In genomic region chr13:37868691-37869505, GRCh38 we compare ENCODE assay signal across 8 cellular contexts. TPM values are rescaled to one million over a fixed set of nuclear protein-coding genes. Genes with fewer than 3 reads are reported as not detected.
A peak's percentile ranks its signal among the peaks of the same experiment; 100 is the strongest.
DNase-seq lines count a peak whose midpoint lies in the region; ATAC-seq and TF ChIP-seq lines count a peak whose summit lies in the region.

No MANE protein-coding gene starts in this region.

- TF ChIP-seq CTCF in mammary epithelial cell (conservative IDR thresholded peaks at IDR 0.05 in 1 of 2, IDR thresholded peaks at IDR 0.05 in 1 of 2; ENCODE audit: extremely low read depth in 1 of 2, insufficient read depth in 1 of 2, low read depth in 1 of 2, low read length in 2 of 2) (no peak), kidney epithelial cell (IDR thresholded peaks at IDR 0.05; ENCODE audit: insufficient read depth, low read length, poor library complexity, severe bottlenecking) (no peak), GM13977 (IDR thresholded peaks at IDR 0.05; ENCODE audit: extremely low read depth, insufficient read depth, missing control alignments) (no peak)

- H3K4me3 ChIP-seq in HUES64 (ENCODE audit: low read length) (peak overlapping the region; percentile 86), mammary epithelial cell (replicated peaks in 1 of 3; ENCODE audit: insufficient read depth in 1 of 3, low read depth in 2 of 3, low read length in 3 of 3) (peak overlapping the region; percentile 34 to 50 (median 48)), kidney epithelial cell (ENCODE audit: low read depth, low read length) (peak overlapping the region; percentile 53)

- H3K27ac Mint-ChIP-seq in stimulated activated memory B cell treated with anti-CD40 and anti-IgM and Interleukin-4, amounts not matched to agents 10 μg/mL and 1 μg/mL and 100 μg/mL, for 72 hours: no peak overlapping the region
- no peak overlapping the region for H3K27ac Mint-ChIP-seq in activated naive CD4-positive, alpha-beta T cell treated with anti-CD3 and anti-CD28 coated beads, Interleukin-2, amount 10 ng/mL, durations not matched to agents 7 days and 5 days

- no peaks in the 10 kb centered on the region for H3K36me3 Mint-ChIP-seq in stimulated activated memory B cell treated with anti-CD40 and anti-IgM and Interleukin-4, amounts not matched to agents 10 μg/mL and 1 μg/mL and 100 μg/mL, for 72 hours
- no peaks in the 10 kb centered on the region for H3K36me3 Mint-ChIP-seq in activated naive CD4-positive, alpha-beta T cell treated with anti-CD3 and anti-CD28 coated beads, Interleukin-2, amount 10 ng/mL, durations not matched to agents 7 days and 5 days

- H3K27me3 Mint-ChIP-seq in stimulated activated memory B cell treated with anti-CD40 and anti-IgM and Interleukin-4, amounts not matched to agents 10 μg/mL and 1 μg/mL and 100 μg/mL, for 72 hours: peaks cover 32% of the 10 kb centered on the region
- peaks cover 31% of the 10 kb centered on the region for H3K27me3 Mint-ChIP-seq in activated naive CD4-positive, alpha-beta T cell treated with anti-CD3 and anti-CD28 coated beads, Interleukin-2, amount 10 ng/mL, durations not matched to agents 7 days and 5 days

- in situ Hi-C loops in mammary epithelial cell (cut with MboI; ENCODE audit: low sequenced_read_pairs in 2 of 2): no loop called here
- in situ Hi-C loops in GM13977 (cut with MboI; ENCODE audit: low pct_unique_long_range_greater_than_20kb, low sequenced_read_pairs, unreplicated experiment): no loop called here

- no peaks in the 10 kb centered on the region for H3K9me3 ChIP-seq in HUES64 (ENCODE audit: insufficient read depth, low read depth, low read length)
- no peaks in the 10 kb centered on the region for H3K9me3 ChIP-seq in mammary epithelial cell (replicated peaks; ENCODE audit: insufficient read depth, low read length)

- no peaks in the 10 kb centered on the region for H4K20me1 ChIP-seq in mammary epithelial cell (ENCODE audit: insufficient read depth, low read length)

- peaks cover 6% of the 10 kb centered on the region for H3K4me1 Mint-ChIP-seq in stimulated activated memory B cell treated with anti-CD40 and anti-IgM and Interleukin-4, amounts not matched to agents 10 μg/mL and 1 μg/mL and 100 μg/mL, for 72 hours
- H3K4me1 Mint-ChIP-seq in activated naive CD4-positive, alpha-beta T cell treated with anti-CD3 and anti-CD28 coated beads, Interleukin-2, amount 10 ng/mL, durations not matched to agents 7 days and 5 days: no peaks in the 10 kb centered on the region

- peaks cover 23% of the 10 kb centered on the region for H3K27me3 ChIP-seq in HUES64 (ENCODE audit: insufficient read depth, low read length)
- peaks cover 19% of the 10 kb centered on the region for H3K27me3 ChIP-seq in mammary epithelial cell (ENCODE audit: insufficient read depth, low read length)
- H3K27me3 ChIP-seq in kidney epithelial cell (ENCODE audit: control insufficient read depth, insufficient read depth, low read length): no peaks in the 10 kb centered on the region

- no TSS peak for BruUV-seq in mammary epithelial cell (replicated peaks; lab: Mats Ljungman, UMichigan)

- peak overlapping the region; percentile 52 for H2AFZ ChIP-seq in mammary epithelial cell (ENCODE audit: low read depth, low read length)

- dilution Hi-C loops in mammary epithelial cell (cut with HindIII; ENCODE audit: low sequenced_read_pairs): no loop called here

- ATAC-seq in stimulated activated memory B cell treated with anti-CD40 and anti-IgM and Interleukin-4, amounts not matched to agents 10 μg/mL and 1 μg/mL and 100 μg/mL, for 72 hours: no peak
- ATAC-seq in GM19395 (IDR thresholded peaks at IDR 0.05; ENCODE audit: unreplicated experiment): no peak

- H3K4me1 ChIP-seq in HUES64 (ENCODE audit: insufficient read depth, low read length) (peaks cover 8% of the 10 kb centered on the region; the same call in 1 of the 2 replicates), mammary epithelial cell (ENCODE audit: insufficient read depth, low read length) (peaks cover 21% of the 10 kb centered on the region)

- H3K4me2 ChIP-seq in mammary epithelial cell (ENCODE audit: insufficient read depth, low read depth, low read length): peak overlapping the region; percentile 99

- H3K27ac ChIP-seq in HUES64 (ENCODE audit: low read depth, low read length) (no peak overlapping the region; the same call in 1 of the 2 replicates), mammary epithelial cell (ENCODE audit: insufficient read depth, low read depth, low read length) (no peak overlapping the region)

- H3K9ac ChIP-seq in HUES64 (ENCODE audit: low read depth, low read length) (peak overlapping the region; percentile 79), mammary epithelial cell (ENCODE audit: insufficient read depth, low read length) (no peak overlapping the region)

- H3K36me3 ChIP-seq in HUES64 (ENCODE audit: insufficient read depth, low read length): no peaks in the 10 kb centered on the region
- H3K36me3 ChIP-seq in mammary epithelial cell (ENCODE audit: insufficient read depth, low read length): no peaks in the 10 kb centered on the region
- no peaks in the 10 kb centered on the region for H3K36me3 ChIP-seq in kidney epithelial cell (ENCODE audit: control insufficient read depth, insufficient read depth, low read length)

- no peaks in the 10 kb centered on the region for H3K9me3 Mint-ChIP-seq in stimulated activated memory B cell treated with anti-CD40 and anti-IgM and Interleukin-4, amounts not matched to agents 10 μg/mL and 1 μg/mL and 100 μg/mL, for 72 hours
- H3K9me3 Mint-ChIP-seq in activated naive CD4-positive, alpha-beta T cell treated with anti-CD3 and anti-CD28 coated beads, Interleukin-2, amount 10 ng/mL, durations not matched to agents 7 days and 5 days: no peaks in the 10 kb centered on the region

- CTCF ChIA-PET in mammary epithelial cell (lab: Charles Lee; ENCODE audit: low non-redundant PET): no interaction called here
- CTCF ChIA-PET in activated naive CD4-positive, alpha-beta T cell treated with anti-CD3 and anti-CD28 coated beads, Interleukin-2, amount 10 ng/mL, durations not matched to agents 7 days and 5 days (lab: Charles Lee): no interaction called here

- intact Hi-C loops in mammary epithelial cell (cut with micrococcal nuclease): no loop called here

- H3K4me3 Mint-ChIP-seq in stimulated activated memory B cell treated with anti-CD40 and anti-IgM and Interleukin-4, amounts not matched to agents 10 μg/mL and 1 μg/mL and 100 μg/mL, for 72 hours: peak overlapping the region; percentile 8
- H3K4me3 Mint-ChIP-seq in activated naive CD4-positive, alpha-beta T cell treated with anti-CD3 and anti-CD28 coated beads, Interleukin-2, amount 10 ng/mL, durations not matched to agents 7 days and 5 days: no peak overlapping the region

- WGBS in HUES64: 3% methylated on average over 27 of the region's 27 CpGs
- 77% methylated on average over 14 of the region's 27 CpGs for WGBS in mammary epithelial cell (ENCODE audit: low coverage, missing lambda C conversion rate)

- H3K79me2 ChIP-seq in mammary epithelial cell (ENCODE audit: insufficient read depth, low read length): no peaks in the 10 kb centered on the region

- no peak for DNase-seq in mammary epithelial cell
- peak; percentile 4 for DNase-seq in kidney epithelial cell (ENCODE audit: low read depth)
- DNase-seq in T1000 (lab: John Stamatoyannopoulos, UW): no peak
- no peak for DNase-seq in activated naive CD4-positive, alpha-beta T cell treated with anti-CD3 and anti-CD28 coated beads, Interleukin-2, amount 10 ng/mL, durations not matched to agents 7 days and 5 days
- no peak for DNase-seq in GM13977 (ENCODE audit: low spot score)

RNA-seq across cellular contexts. Expression of gene TRPC4, which starts 0.7 kb away (rescaled TPM):
- polyA plus RNA-seq in HUES64 (2013, experiment 1 of 2): 6.4 TPM
- 8.6 TPM for polyA plus RNA-seq in HUES64 (2013, experiment 2 of 2)
- total RNA-seq in mammary epithelial cell (not detected), kidney epithelial cell (2.2 and 2.6 TPM in 2 replicates)
- not detected for polyA plus RNA-seq in mammary epithelial cell
- polyA minus RNA-seq in mammary epithelial cell: not detected
